In genomic region chr12:104237930-104238329, GRCh38 we compare ENCODE assay signal across 26 cellular contexts.
"Had no signal": no experiment of that assay in that cellular context is flagged by ENCODE, and none has a peak within 500 bp of the region (broad histone marks: within the 10 kb centered on the region; RNA-seq: fewer than 3 reads in every experiment).

No MANE protein-coding gene starts in this region.

- H3K4me3 ChIP-seq: colonic mucosa, esophagus squamous epithelium, gastrocnemius medialis, heart right ventricle, left lung, lower lobe of right lung, mucosa of descending colon had no signal

- H3K9me3 ChIP-seq: colonic mucosa, gastrocnemius medialis had no signal

- H3K27ac ChIP-seq: colonic mucosa, epithelial cell of prostate, esophagus squamous epithelium, gastrocnemius medialis, heart right ventricle, left lung, lower lobe of right lung had no signal

- H3K4me1 ChIP-seq: colonic mucosa, esophagus squamous epithelium, gastrocnemius medialis, left lung, lower lobe of right lung had no signal

- H3K27me3 ChIP-seq: colonic mucosa, esophagus squamous epithelium, gastrocnemius medialis, heart right ventricle, left lung had no signal

- FAIRE-seq: endometrium, islet of Langerhans, keratinocyte had no signal

- DNase-seq: colonic mucosa; cortex of kidney; effector CD8-positive, alpha-beta T cell; effector memory CD8-positive, alpha-beta T cell; endodermal cell; erythroblast; esophagus squamous epithelium; foreskin fibroblast; foreskin melanocyte; gastrocnemius medialis; glutamatergic neuron; head of caudate nucleus; heart right ventricle; hippocampal formation; left cardiac atrium; left lung; left ventricle myocardium superior; lower lobe of right lung; mesenchymal stem cell; mucosa of descending colon; naive B cell had no signal

- H3K36me3 ChIP-seq: colonic mucosa, esophagus squamous epithelium, gastrocnemius medialis, heart right ventricle, left lung, lower lobe of right lung had no signal

- ATAC-seq: effector memory CD8-positive, alpha-beta T cell; esophagus mucosa; gastrocnemius medialis; heart right ventricle; left cardiac atrium; left lung; left ventricle myocardium superior; lower lobe of right lung; mucosa of descending colon had no signal
